In genomic region chr20:36217226-36217625, GRCh38 we compare ENCODE assay signal across 15 cellular contexts. TPM values are rescaled to one million over a fixed set of nuclear protein-coding genes. Genes with fewer than 3 reads are reported as not detected.
DNase-seq lines count a peak whose midpoint lies in the region; ATAC-seq and TF ChIP-seq lines count a peak whose summit lies in the region.
"Had no signal": no experiment of that assay in that cellular context is flagged by ENCODE, and none has a peak within 500 bp of the region (broad histone marks: within the 10 kb centered on the region; RNA-seq: fewer than 3 reads in every experiment).

No MANE protein-coding gene starts in this region.

- H3K27ac ChIP-seq in spleen: no peak overlapping the region
- H3K27ac ChIP-seq: coronary artery, parathyroid adenoma, tibial nerve had no signal

- no peak for ATAC-seq in GM18909 (IDR thresholded peaks at IDR 0.05; ENCODE audit: poor library complexity, unreplicated experiment)
- ATAC-seq: GM12878 had no signal

- H3K4me3 Mint-ChIP-seq in endothelial cell (ENCODE audit: unreplicated experiment): no peak overlapping the region

- no peak for TF ChIP-seq POLR2A in spleen (IDR thresholded peaks at IDR 0.05)

- WGBS in spleen, 5 donors: 63 to 72% (median 69%) methylated on average over 4 of the region's 4 CpGs

- H3K4me3 ChIP-seq in spleen: no peak overlapping the region
- H3K4me3 ChIP-seq: coronary artery, GM12878, tibial nerve had no signal

- peak; percentile 29 for TF ChIP-seq CTCF in endothelial cell (IDR thresholded peaks at IDR 0.05; ENCODE audit: unreplicated experiment)
- no peak for TF ChIP-seq CTCF in spleen (IDR thresholded peaks at IDR 0.05 in 8 of 11, conservative IDR thresholded peaks at IDR 0.05 in 3 of 11)

- no peaks in the 10 kb centered on the region for H3K9me3 ChIP-seq in spleen
- H3K9me3 ChIP-seq: tibial nerve had no signal

- intact Hi-C loops in spleen (cut with DNase I; ENCODE audit: low total_unique reads): loop anchor here (5.0 kb wide), 1 partner anchor 220 kb away; no protein-coding TSS in a partner anchor

- H3K36me3 Mint-ChIP-seq in endothelial cell (ENCODE audit: low read depth, unreplicated experiment): peaks cover 13% of the 10 kb centered on the region

- DNase-seq in NCI-H82 (lab: John Stamatoyannopoulos, UW) (peak; percentile 58), NCI-H82 treated with DMSO at 0.1 percent for 48 hours (lab: John Stamatoyannopoulos, UW; ENCODE audit: unreplicated experiment) (no peak), NAMALWA (ENCODE audit: low spot score) (peak; percentile 30), endothelial cell (ENCODE audit: low spot score) (no peak), spleen (peak; percentile 7), Ammon's horn (ENCODE audit: low spot score) (no peak), hypothalamus (lab: John Stamatoyannopoulos, UW) (no peak)
- DNase-seq: activated CD4-positive, CD25-positive, alpha-beta regulatory T cell treated with anti-CD3 and anti-CD28 coated beads, Interleukin-2, amount 50 U/mL, for 72 hours; NCI-H1417 treated with DMSO at 0.1 percent for 48 hours; NCI-H774 had no signal

- H3K27me3 ChIP-seq in spleen (replicated peaks in 1 of 7): no peaks in the 10 kb centered on the region
- H3K27me3 ChIP-seq: tibial nerve had no signal

- no peak overlapping the region for H3K27ac Mint-ChIP-seq in endothelial cell (ENCODE audit: unreplicated experiment)

- peaks cover 2% of the 10 kb centered on the region for H3K27me3 Mint-ChIP-seq in endothelial cell (ENCODE audit: unreplicated experiment)

- H3K4me1 ChIP-seq in spleen: no peaks in the 10 kb centered on the region
- H3K4me1 ChIP-seq: parathyroid adenoma, tibial nerve had no signal

- H3K36me3 ChIP-seq in spleen: peaks cover 0 to 10% (median 0%) of the 10 kb centered on the region in 6 donors

- H3K9me3 Mint-ChIP-seq in endothelial cell (ENCODE audit: unreplicated experiment): no peaks in the 10 kb centered on the region

- H3K4me1 Mint-ChIP-seq in endothelial cell (ENCODE audit: unreplicated experiment): peaks cover 4% of the 10 kb centered on the region

RNA-seq across cellular contexts. Expression of gene AAR2, which starts 19.1 kb away (rescaled TPM):
- total RNA-seq in endothelial cell (ENCODE audit: unreplicated experiment) (20.3 TPM), spleen (10 to 100 TPM; 18.2 to 30.0 (median 21.9) TPM)
- polyA plus RNA-seq in spleen: 10 to 100 TPM; 13.3 to 19.7 (median 18.2) TPM

Comparison
In these comparisons a context has a peak if more than half of its experiments do, and no peak if none do; other contexts are left out.
1. DNase-seq: peak in NCI-H82 (single experiment), NAMALWA (single experiment) and spleen (single experiment); none in NCI-H82 treated with DMSO at 0.1 percent for 48 hours (single experiment), endothelial cell (single experiment), Ammon's horn (single experiment) and hypothalamus (0 of 51).